ENCODE assay signal across 13 cellular contexts in genomic region chr3:107589454-107589853, GRCh38.
DNase-seq lines count a peak whose midpoint lies in the region; ATAC-seq and TF ChIP-seq lines count a peak whose summit lies in the region.
"Had no signal": no experiment of that assay in that cellular context is flagged by ENCODE, and none has a peak within 500 bp of the region (broad histone marks: within the 10 kb centered on the region; RNA-seq: fewer than 3 reads in every experiment).

No MANE protein-coding gene starts in this region.

- H3K27ac ChIP-seq in testis, result no peak overlapping the region
- H3K27ac ChIP-seq: left lung, uterus had no signal

- H3K27ac Mint-ChIP-seq in activated T-cell treated with anti-CD3 and anti-CD28 coated beads, Interleukin-2, amount 50 U/mL, for 24 hours, result peak overlapping the region; percentile 78
- H3K27ac Mint-ChIP-seq in stimulated activated effector memory CD8-positive, alpha-beta T cell treated with anti-CD3 and anti-CD28 coated beads, Interleukin-12 subunit alpha, Interleukin-12 subunit beta, amount 100 ng/mL, for 72 hours, result peak overlapping the region; percentile 20

- H3K4me1 ChIP-seq in testis, result peaks cover 4% of the 10 kb centered on the region
- H3K4me1 ChIP-seq: left lung, uterus had no signal

- peaks cover 6% of the 10 kb centered on the region for H3K36me3 Mint-ChIP-seq in activated T-cell treated with anti-CD3 and anti-CD28 coated beads, Interleukin-2, amount 50 U/mL, for 24 hours (ENCODE audit: low read depth)
- peaks cover 8% of the 10 kb centered on the region for H3K36me3 Mint-ChIP-seq in stimulated activated effector memory CD8-positive, alpha-beta T cell treated with anti-CD3 and anti-CD28 coated beads, Interleukin-12 subunit alpha, Interleukin-12 subunit beta, amount 100 ng/mL, for 72 hours

- no peaks in the 10 kb centered on the region for H3K36me3 ChIP-seq in testis (ENCODE audit: low read depth, missing control alignments)
- H3K36me3 ChIP-seq: left lung, uterus had no signal

- TF ChIP-seq POLR2A in testis (IDR thresholded peaks at IDR 0.05), result no peak

- no peak overlapping the region for H3K4me3 ChIP-seq in testis
- H3K4me3 ChIP-seq: left lung, uterus had no signal

- H3K9me3 ChIP-seq in testis, result no peaks in the 10 kb centered on the region
- H3K9me3 ChIP-seq: left lung, uterus had no signal

- H3K4me1 Mint-ChIP-seq in activated T-cell treated with anti-CD3 and anti-CD28 coated beads, Interleukin-2, amount 50 U/mL, for 24 hours (ENCODE audit: low read depth), result peaks cover 30% of the 10 kb centered on the region
- H3K4me1 Mint-ChIP-seq in stimulated activated effector memory CD8-positive, alpha-beta T cell treated with anti-CD3 and anti-CD28 coated beads, Interleukin-12 subunit alpha, Interleukin-12 subunit beta, amount 100 ng/mL, for 72 hours, result peaks cover 30% of the 10 kb centered on the region

- no peaks in the 10 kb centered on the region for H3K27me3 ChIP-seq in testis
- H3K27me3 ChIP-seq: left lung, uterus had no signal

- intact Hi-C loops in testis (cut with DNase I; ENCODE audit: low total_unique reads), result no loop called here

- H3K9me3 Mint-ChIP-seq in activated T-cell treated with anti-CD3 and anti-CD28 coated beads, Interleukin-2, amount 50 U/mL, for 24 hours, result no peaks in the 10 kb centered on the region
- H3K9me3 Mint-ChIP-seq in stimulated activated effector memory CD8-positive, alpha-beta T cell treated with anti-CD3 and anti-CD28 coated beads, Interleukin-12 subunit alpha, Interleukin-12 subunit beta, amount 100 ng/mL, for 72 hours, result no peaks in the 10 kb centered on the region
- H3K9me3 Mint-ChIP-seq: neural crest cell had no signal

- whole genome bisulfite sequencing in testis, 2 donors, result 70 to 77% methylated on average over 1 of the region's 1 CpG

- H3K4me3 Mint-ChIP-seq in activated T-cell treated with anti-CD3 and anti-CD28 coated beads, Interleukin-2, amount 50 U/mL, for 24 hours, result peak overlapping the region; percentile 3
- no peak overlapping the region for H3K4me3 Mint-ChIP-seq in stimulated activated effector memory CD8-positive, alpha-beta T cell treated with anti-CD3 and anti-CD28 coated beads, Interleukin-12 subunit alpha, Interleukin-12 subunit beta, amount 100 ng/mL, for 72 hours
- H3K4me3 Mint-ChIP-seq: neural crest cell had no signal

- no peak for DNase-seq in activated T-cell treated with anti-CD3 and anti-CD28 coated beads, Interleukin-2, amount 50 U/mL, for 24 hours
- DNase-seq in activated T-cell treated with anti-CD3 and anti-CD28 coated beads for 4 hours (no peak), NCI-H526 (lab: John Stamatoyannopoulos, UW) (no peak), NAMALWA (ENCODE audit: low spot score) (no peak), testis (no peak)
- DNase-seq in stimulated activated effector memory CD8-positive, alpha-beta T cell treated with anti-CD3 and anti-CD28 coated beads, Interleukin-12 subunit alpha, Interleukin-12 subunit beta, amount 100 ng/mL, for 72 hours (ENCODE audit: low spot score in 2 of 2), result no peak
- DNase-seq: activated CD8-positive, alpha-beta memory T cell treated with anti-CD3 and anti-CD28 coated beads, Interleukin-2, amount 50 U/mL, for 4 hours; H7; left lung; uterus had no signal

- ATAC-seq in GM21576 (IDR thresholded peaks at IDR 0.05; ENCODE audit: unreplicated experiment), result peak; percentile 73
- peak; percentile 56 for ATAC-seq in HG03159 (IDR thresholded peaks at IDR 0.05; ENCODE audit: unreplicated experiment)
- ATAC-seq in stimulated activated effector memory CD8-positive, alpha-beta T cell treated with anti-CD3 and anti-CD28 coated beads, Interleukin-12 subunit alpha, Interleukin-12 subunit beta, amount 100 ng/mL, for 72 hours, result peak; percentile 98
- ATAC-seq: left lung had no signal

- H3K27me3 Mint-ChIP-seq in activated T-cell treated with anti-CD3 and anti-CD28 coated beads, Interleukin-2, amount 50 U/mL, for 24 hours, result no peaks in the 10 kb centered on the region

- TF ChIP-seq CTCF in testis (IDR thresholded peaks at IDR 0.05), result no peak
